In the genomic region with DNA sequence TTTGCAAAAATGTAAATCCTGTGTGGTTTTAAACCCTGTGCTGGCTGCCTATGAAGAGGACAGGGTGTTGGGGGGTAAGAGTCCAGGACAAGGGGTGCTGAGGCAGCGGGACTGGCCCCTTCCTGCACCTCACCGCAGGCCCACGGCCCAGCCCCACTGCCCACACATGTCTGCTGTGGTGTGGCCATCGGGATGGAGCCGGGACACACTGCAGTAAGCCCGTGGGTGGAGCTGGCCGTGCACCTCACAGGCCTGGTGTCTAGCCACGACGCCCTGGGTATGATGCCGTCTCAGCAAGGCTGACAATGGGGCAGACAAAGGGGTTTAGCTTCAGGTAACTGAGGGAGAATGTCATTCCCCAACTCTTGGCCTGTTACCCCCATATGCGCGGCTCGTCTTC, we compare ENCODE assay signal across 20 cellular contexts.
"Had no signal": no experiment of that assay in that cellular context is flagged by ENCODE, and none has a peak within 500 bp of the region (broad histone marks: within the 10 kb centered on the region; RNA-seq: fewer than 3 reads in every experiment).

No MANE protein-coding gene starts in this region.

- H3K27me3 Mint-ChIP-seq: progenitor cell of endocrine pancreas; stimulated activated naive CD8-positive, alpha-beta T cell treated with anti-CD3 and anti-CD28 coated beads, Interleukin-15, Interleukin-2, amounts not matched to agents 100 ng/mL and 50 ng/mL, for 24 hours had no signal

- H3K9me3 Mint-ChIP-seq: mesothelial cell of epicardium; natural killer cell; neural crest cell; stimulated activated naive CD8-positive, alpha-beta T cell treated with anti-CD3 and anti-CD28 coated beads, Interleukin-15, Interleukin-2, amounts not matched to agents 100 ng/mL and 50 ng/mL, for 24 hours had no signal

- H3K4me2 ChIP-seq: hepatocyte had no signal

- H3K27ac Mint-ChIP-seq: mesothelial cell of epicardium; natural killer cell; progenitor cell of endocrine pancreas; stimulated activated naive CD8-positive, alpha-beta T cell treated with anti-CD3 and anti-CD28 coated beads, Interleukin-15, Interleukin-2, amounts not matched to agents 100 ng/mL and 50 ng/mL, for 24 hours had no signal

- H3K9me3 ChIP-seq: pancreas, tibial nerve, upper lobe of right lung, vagina had no signal

- H3K27me3 ChIP-seq: hepatocyte, pancreas, tibial nerve, upper lobe of right lung, vagina had no signal

- H3K4me1 Mint-ChIP-seq: mesothelial cell of epicardium, natural killer cell had no signal

- H3K36me3 Mint-ChIP-seq: natural killer cell had no signal

- DNase-seq: effector CD4-positive, alpha-beta T cell; foreskin melanocyte; head of caudate nucleus; kidney glomerular epithelial cell; natural killer cell; nucleus accumbens; pancreas; right cardiac atrium; small intestine; stimulated activated CD4-positive, alpha-beta T cell treated with anti-CD3 and anti-CD28 coated beads, Interleukin-12 subunit alpha, Interleukin-12 subunit beta, amount 100 ng/mL, for 4 hours; upper lobe of right lung had no signal

- H3K27ac ChIP-seq: coronary artery, hepatocyte, pancreas, tibial nerve, upper lobe of right lung, vagina had no signal

- H3K79me2 ChIP-seq: hepatocyte had no signal

- H3K4me1 ChIP-seq: pancreas, vagina had no signal

- H3K4me3 ChIP-seq: coronary artery, hepatocyte, pancreas, tibial nerve, upper lobe of right lung, vagina had no signal

- FAIRE-seq: pancreas, small intestine had no signal

- H3K4me3 Mint-ChIP-seq: mesothelial cell of epicardium; natural killer cell; neural crest cell; stimulated activated naive CD8-positive, alpha-beta T cell treated with anti-CD3 and anti-CD28 coated beads, Interleukin-15, Interleukin-2, amounts not matched to agents 100 ng/mL and 50 ng/mL, for 24 hours had no signal

- ATAC-seq: left lobe of liver, natural killer cell, pancreas, upper lobe of right lung had no signal

- H2AFZ ChIP-seq: hepatocyte had no signal
